21 cellular contexts compared by ENCODE assay signal in the genomic region with DNA sequence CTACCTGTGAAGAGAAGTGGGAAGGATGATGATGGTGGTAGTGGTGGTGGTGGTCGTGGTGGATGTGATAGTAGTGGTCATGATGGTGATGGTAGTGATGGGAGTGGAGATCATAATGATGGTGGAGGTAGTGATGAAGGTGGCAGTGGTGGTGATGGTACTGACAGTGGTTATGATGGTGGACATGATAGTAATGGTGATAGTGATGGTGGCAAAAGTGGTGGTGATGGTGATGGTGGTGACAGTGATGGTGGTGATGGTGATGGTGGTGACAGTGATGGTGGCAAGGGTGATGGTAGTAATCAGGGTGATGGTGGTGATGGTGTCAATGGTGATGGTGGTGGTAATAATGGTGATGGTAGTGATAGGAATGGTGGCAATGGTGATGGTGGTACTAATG. TPM values are rescaled to one million over a fixed set of nuclear protein-coding genes. Genes with fewer than 3 reads are reported as not detected.
"Had no signal": no experiment of that assay in that cellular context is flagged by ENCODE, and none has a peak within 500 bp of the region (broad histone marks: within the 10 kb centered on the region; RNA-seq: fewer than 3 reads in every experiment).

No MANE protein-coding gene starts in this region.

- H3K27ac ChIP-seq: brain microvascular endothelial cell, gastroesophageal sphincter, heart right ventricle, left lung, neutrophil, pancreas, SK-N-MC, upper lobe of right lung had no signal

- H3K4me3 ChIP-seq: gastroesophageal sphincter, heart right ventricle, left lung, pancreas, SK-N-MC, smooth muscle cell, upper lobe of right lung had no signal

- H3K9me3 ChIP-seq: gastroesophageal sphincter, heart right ventricle, left lung, neutrophil, pancreas, upper lobe of right lung had no signal

- H3K36me3 ChIP-seq: brain microvascular endothelial cell, gastroesophageal sphincter, heart right ventricle, left lung, neutrophil, pancreas, upper lobe of right lung had no signal

- FAIRE-seq: pancreas had no signal

- H3K4me1 ChIP-seq: gastroesophageal sphincter, left lung, pancreas, upper lobe of right lung had no signal

- DNase-seq: activated naive CD4-positive, alpha-beta T cell; aorta; brain microvascular endothelial cell; central memory CD4-positive, alpha-beta T cell; cortex of kidney; heart right ventricle; left lung; pancreas; stimulated activated CD4-positive, alpha-beta T cell treated with anti-CD3 and anti-CD28 coated beads, Interleukin-4, amount 100 ng/mL, for 1 hour; upper lobe of right lung had no signal

- ATAC-seq: activated CD4-positive, CD25-positive, alpha-beta regulatory T cell treated with anti-CD3 and anti-CD28 coated beads, Interleukin-2, amount 50 U/mL, for 24 hours; esophagus mucosa; gastroesophageal sphincter; heart right ventricle; left lung; pancreas; sciatic nerve; upper lobe of right lung had no signal

- H3K4me2 ChIP-seq: smooth muscle cell had no signal

- H3K27me3 ChIP-seq: brain microvascular endothelial cell, gastroesophageal sphincter, neutrophil, pancreas, upper lobe of right lung had no signal

RNA-seq across cellular contexts. Expression of gene MBD3L2B, which starts 26.2 kb away (rescaled TPM):
- total RNA-seq: aorta, esophagus mucosa, gastroesophageal sphincter, heart right ventricle, kidney epithelial cell, left lung, mononuclear cell, pancreas, pulmonary artery endothelial cell, sciatic nerve, smooth muscle cell, upper lobe of right lung had no signal
- polyA plus RNA-seq: aorta, heart right ventricle, pancreas, smooth muscle cell had no signal

RNA-seq across cellular contexts. Expression of gene MBD3L5, which starts 35.3 kb away (rescaled TPM):
- total RNA-seq: aorta, esophagus mucosa, gastroesophageal sphincter, heart right ventricle, kidney epithelial cell, left lung, mononuclear cell, pancreas, pulmonary artery endothelial cell, sciatic nerve, smooth muscle cell, upper lobe of right lung had no signal
- polyA plus RNA-seq: aorta, heart right ventricle, pancreas, smooth muscle cell had no signal

RNA-seq across cellular contexts. Expression of gene MBD3L4, which starts 44.9 kb away (rescaled TPM):
- total RNA-seq: aorta, esophagus mucosa, gastroesophageal sphincter, heart right ventricle, kidney epithelial cell, left lung, mononuclear cell, pancreas, pulmonary artery endothelial cell, sciatic nerve, smooth muscle cell, upper lobe of right lung had no signal
- polyA plus RNA-seq: aorta, heart right ventricle, pancreas, smooth muscle cell, thymus had no signal

RNA-seq across cellular contexts. Expression of gene MBD3L2, which starts 54.1 kb away (rescaled TPM):
- total RNA-seq: aorta, esophagus mucosa, gastroesophageal sphincter, heart right ventricle, kidney epithelial cell, left lung, mononuclear cell, pancreas, pulmonary artery endothelial cell, sciatic nerve, smooth muscle cell, upper lobe of right lung had no signal
- polyA plus RNA-seq: aorta, heart right ventricle, pancreas, smooth muscle cell had no signal
